In genomic region chr1:25810341-25811299, GRCh38 we compare ENCODE assay signal across 8 cellular contexts. TPM values are rescaled to one million over a fixed set of nuclear protein-coding genes. Genes with fewer than 3 reads are reported as not detected.
A peak's percentile ranks its signal among the peaks of the same experiment; 100 is the strongest.
DNase-seq lines count a peak whose midpoint lies in the region; ATAC-seq and TF ChIP-seq lines count a peak whose summit lies in the region.

No MANE protein-coding gene starts in this region.

- H3K4me3 Mint-ChIP-seq in CD4-positive, CD25-positive, alpha-beta regulatory T cell, result peak overlapping the region in 2 of 4 donors; percentile 32

- H3K4me3 ChIP-seq in CD4-positive, CD25-positive, alpha-beta regulatory T cell (ENCODE audit: low read depth, low read length), result no peak overlapping the region
- H3K4me3 ChIP-seq in foreskin fibroblast (ENCODE audit: low read depth in 1 of 2, low read length in 2 of 2), result no peak overlapping the region
- no peak overlapping the region for H3K4me3 ChIP-seq in ovary
- H3K4me3 ChIP-seq in upper lobe of right lung, result no peak overlapping the region

- H3K36me3 ChIP-seq in CD4-positive, CD25-positive, alpha-beta regulatory T cell (ENCODE audit: control insufficient read depth, insufficient read depth, low read length), result no peaks in the 10 kb centered on the region
- H3K36me3 ChIP-seq in ovary (no peaks in the 10 kb centered on the region), upper lobe of right lung (peaks cover 69% of the 10 kb centered on the region)

- WGBS in ovary, 3 donors, result 32 to 35% (median 33%) methylated on average over 20 to 21 of the region's 21 CpGs

- no peaks in the 10 kb centered on the region for H3K27me3 Mint-ChIP-seq in CD4-positive, CD25-positive, alpha-beta regulatory T cell

- H3K36me3 Mint-ChIP-seq in CD4-positive, CD25-positive, alpha-beta regulatory T cell, result peaks cover 19% of the 10 kb centered on the region

- H3K27me3 ChIP-seq in CD4-positive, CD25-positive, alpha-beta regulatory T cell (ENCODE audit: control insufficient read depth, insufficient read depth, low read length), result no peaks in the 10 kb centered on the region
- H3K27me3 ChIP-seq in ovary (no peaks in the 10 kb centered on the region), upper lobe of right lung (no peaks in the 10 kb centered on the region)

- ATAC-seq in CD4-positive, CD25-positive, alpha-beta regulatory T cell (ENCODE audit: low read depth in 2 of 2), result peak; percentile 75 to 76
- ATAC-seq in HG03354 (IDR thresholded peaks at IDR 0.05; ENCODE audit: poor library complexity, severe bottlenecking, unreplicated experiment) (peak; percentile 67), upper lobe of right lung (peak; percentile 77), HG03460 (IDR thresholded peaks at IDR 0.05; ENCODE audit: unreplicated experiment) (no peak)

- DNase-seq in CD4-positive, CD25-positive, alpha-beta regulatory T cell, result peak; percentile 65 to 76 (median 69)
- peak; percentile 65 for DNase-seq in RKO (ENCODE audit: low spot score)
- peak; percentile 65 to 75 for DNase-seq in activated T-helper 1 cell treated with anti-CD3 and anti-CD28 coated beads, Interleukin-2, amount 50 U/mL, for 16 hours (ENCODE audit: low read depth in 1 of 2, low spot score in 1 of 2)
- peak in 1 of 2 donors; percentile 77 for DNase-seq in foreskin fibroblast
- peak; percentile 66 to 84 (median 80) for DNase-seq in ovary
- peak; percentile 86 for DNase-seq in upper lobe of right lung

- H3K27ac Mint-ChIP-seq in CD4-positive, CD25-positive, alpha-beta regulatory T cell, result peak overlapping the region in 2 of 3 donors; percentile 11 to 20

- no peak overlapping the region for H3K27ac ChIP-seq in CD4-positive, CD25-positive, alpha-beta regulatory T cell (ENCODE audit: insufficient read depth, low read length, poor library complexity, severe bottlenecking)
- no peak overlapping the region for H3K27ac ChIP-seq in ovary
- H3K27ac ChIP-seq in upper lobe of right lung, result no peak overlapping the region

- TF ChIP-seq POLR2A in ovary (IDR thresholded peaks at IDR 0.05), result no peak

- no peaks in the 10 kb centered on the region for H3K9me3 ChIP-seq in CD4-positive, CD25-positive, alpha-beta regulatory T cell (ENCODE audit: control insufficient read depth in 2 of 2, low read length in 2 of 2)
- H3K9me3 ChIP-seq in ovary (no peaks in the 10 kb centered on the region), upper lobe of right lung (no peaks in the 10 kb centered on the region)

- peaks cover 0 to 2% (median 0%) of the 10 kb centered on the region in 7 donors for H3K9me3 Mint-ChIP-seq in CD4-positive, CD25-positive, alpha-beta regulatory T cell

- peak; percentile 87 for TF ChIP-seq CTCF in foreskin fibroblast (IDR thresholded peaks at IDR 0.05; ENCODE audit: low read depth, low read length)
- peak; percentile 89 to 95 (median 93) for TF ChIP-seq CTCF in ovary (IDR thresholded peaks at IDR 0.05)
- TF ChIP-seq CTCF in upper lobe of right lung (IDR thresholded peaks at IDR 0.05), result peak; percentile 91

- TF ChIP-seq EP300 in ovary (IDR thresholded peaks at IDR 0.05), result no peak

- H3K4me1 Mint-ChIP-seq in CD4-positive, CD25-positive, alpha-beta regulatory T cell, result peaks cover 0 to 13% (median 5%) of the 10 kb centered on the region in 4 donors

- intact Hi-C loops in ovary (cut with DNase I) (loop anchor here in 1 of 4 donors (5.0 kb wide), 1 partner anchor 568 kb away; no protein-coding TSS in a partner anchor), upper lobe of right lung (cut with DNase I) (no loop called here)

- H3K4me1 ChIP-seq in CD4-positive, CD25-positive, alpha-beta regulatory T cell (ENCODE audit: control insufficient read depth, insufficient read depth, low read length, poor library complexity, severe bottlenecking), result peaks cover 5% of the 10 kb centered on the region
- H3K4me1 ChIP-seq in ovary (ENCODE audit: insufficient read depth), result no peaks in the 10 kb centered on the region
- H3K4me1 ChIP-seq in upper lobe of right lung, result peaks cover 30% of the 10 kb centered on the region

RNA-seq across cellular contexts. Expression of gene MTFR1L, which starts 9.1 kb away (rescaled TPM):
- 32.9 TPM for total RNA-seq in CD4-positive, CD25-positive, alpha-beta regulatory T cell
- 10 to 100 TPM; 29.7 to 56.1 (median 32.4) TPM for polyA plus RNA-seq in CD4-positive, CD25-positive, alpha-beta regulatory T cell
- total RNA-seq in ovary (100 to 1,000 TPM in 2 of 7 donors, 10 to 100 TPM in 5; 55.5 to 113 (median 97.4) TPM), upper lobe of right lung (46.0 TPM)
- polyA plus RNA-seq in ovary, result 10 to 100 TPM; 73.0 to 97.1 TPM

RNA-seq across cellular contexts. Expression of gene SELENON, which starts 10.6 kb away (rescaled TPM):
- 19.2 TPM for total RNA-seq in CD4-positive, CD25-positive, alpha-beta regulatory T cell
- 1 to 10 TPM; 1.2 to 2.7 (median 2.0) TPM for polyA plus RNA-seq in CD4-positive, CD25-positive, alpha-beta regulatory T cell
- 100 to 1,000 TPM in 1 of 7 donors, 10 to 100 TPM in 6; 13.9 to 139 (median 69.2) TPM for total RNA-seq in ovary
- polyA plus RNA-seq in ovary, result 10 to 100 TPM; 45.7 to 51.9 TPM
- 95.9 TPM for total RNA-seq in upper lobe of right lung

RNA-seq across cellular contexts. Expression of gene AUNIP, which starts 48.6 kb away (rescaled TPM):
- total RNA-seq in CD4-positive, CD25-positive, alpha-beta regulatory T cell, result not detected
- polyA plus RNA-seq in CD4-positive, CD25-positive, alpha-beta regulatory T cell, result under 1 TPM in 3 of 4 donors, not detected in 1; 0.15 to 0.26 (median 0.20) TPM
- total RNA-seq in ovary (under 1 TPM in 6 of 7 donors, not detected in 1; 0.35 to 0.75 (median 0.44) TPM), upper lobe of right lung (not detected)
- under 1 TPM; 0.23 to 0.45 TPM for polyA plus RNA-seq in ovary
